17 cellular contexts compared by ENCODE assay signal in genomic region chr15:87735536-87735935, GRCh38.
DNase-seq lines count a peak whose midpoint lies in the region; ATAC-seq, FAIRE-seq and TF ChIP-seq lines count a peak whose summit lies in the region.
"Had no signal": no experiment of that assay in that cellular context is flagged by ENCODE, and none has a peak within 500 bp of the region (broad histone marks: within the 10 kb centered on the region; RNA-seq: fewer than 3 reads in every experiment).

No MANE protein-coding gene starts in this region.

- no peak overlapping the region for H4K5ac ChIP-seq in H1 (ENCODE audit: insufficient read length, low read depth, low read length)

- H2BK12ac ChIP-seq in H1 (ENCODE audit: low read depth, low read length): no peak overlapping the region

- H4K91ac ChIP-seq in H1 (replicated peaks; ENCODE audit: insufficient read length, low read length): no peak overlapping the region

- no peak overlapping the region for H3K23ac ChIP-seq in H1 (ENCODE audit: insufficient read length)

- no peaks in the 10 kb centered on the region for H3K9me3 Mint-ChIP-seq in nephron progenitor cell

- no peak overlapping the region for H3K18ac ChIP-seq in H1 (ENCODE audit: extremely low read depth, low read length)

- peak in 6 of 8 donors; percentile 18 to 52 (median 38) for ATAC-seq in heart right ventricle
- ATAC-seq: GM12878 had no signal

- TF ChIP-seq CTCF in heart right ventricle (IDR thresholded peaks at IDR 0.05): no peak
- TF ChIP-seq CTCF in H1 (IDR thresholded peaks at IDR 0.05; ENCODE audit: control extremely low read depth in 1 of 3, insufficient read depth in 1 of 3, low read depth in 1 of 3, low read length in 3 of 3): no peak
- no peak for TF ChIP-seq CTCF in nephron progenitor cell (IDR thresholded peaks at IDR 0.05)
- no peak for TF ChIP-seq CTCF in spleen (IDR thresholded peaks at IDR 0.05 in 8 of 11, conservative IDR thresholded peaks at IDR 0.05 in 3 of 11)
- no peak for TF ChIP-seq CTCF in adrenal gland (IDR thresholded peaks at IDR 0.05)

- no peaks in the 10 kb centered on the region for H3K36me3 ChIP-seq in heart right ventricle
- H3K36me3 ChIP-seq in H1 (ENCODE audit: control insufficient read depth in 2 of 4, insufficient read depth in 4 of 4, low read length in 3 of 4): no peaks in the 10 kb centered on the region
- no peaks in the 10 kb centered on the region for H3K36me3 ChIP-seq in spleen
- H3K36me3 ChIP-seq in adrenal gland (replicated peaks in 1 of 2): no peaks in the 10 kb centered on the region
- H3K36me3 ChIP-seq: HAP-1 had no signal

- H3K27ac ChIP-seq in heart right ventricle: no peak overlapping the region
- no peak overlapping the region for H3K27ac ChIP-seq in H1 (ENCODE audit: low read depth, low read length)
- no peak overlapping the region for H3K27ac ChIP-seq in spleen
- H3K27ac ChIP-seq in adrenal gland: no peak overlapping the region
- H3K27ac ChIP-seq: C4-2B, HL-60 had no signal

- no peaks in the 10 kb centered on the region for H3K79me1 ChIP-seq in H1 (ENCODE audit: low read depth, low read length)

- H4K20me1 ChIP-seq in H1 (replicated peaks in 1 of 2; ENCODE audit: control insufficient read depth in 1 of 2, insufficient read depth in 2 of 2, low read length in 2 of 2): no peaks in the 10 kb centered on the region

- H2BK20ac ChIP-seq in H1 (ENCODE audit: low read length): no peak overlapping the region

- H2BK15ac ChIP-seq in H1 (ENCODE audit: low read length): no peak overlapping the region

- TF ChIP-seq EP300 in H1 (IDR thresholded peaks at IDR 0.05; ENCODE audit: borderline replicate concordance in 1 of 2, low read depth in 2 of 2, low read length in 2 of 2): no peak

- peaks cover 64% of the 10 kb centered on the region for H3K4me1 Mint-ChIP-seq in nephron progenitor cell
- H3K4me1 Mint-ChIP-seq: B cell had no signal

- H3K9ac ChIP-seq in H1 (replicated peaks in 1 of 4; ENCODE audit: extremely low read depth in 1 of 4, low read depth in 3 of 4, low read length in 3 of 4): no peak overlapping the region

- TF ChIP-seq POLR2A in H1 (IDR thresholded peaks at IDR 0.05; ENCODE audit: control extremely low read depth in 1 of 2, low read depth in 2 of 2, low read length in 2 of 2): no peak
- no peak for TF ChIP-seq POLR2A in spleen (IDR thresholded peaks at IDR 0.05)
- no peak for TF ChIP-seq POLR2A in adrenal gland (IDR thresholded peaks at IDR 0.05)

- no peak overlapping the region for H3K4me2 ChIP-seq in H1 (ENCODE audit: insufficient read depth in 1 of 2, low read depth in 2 of 2, low read length in 2 of 2)

- H3K14ac ChIP-seq in H1 (ENCODE audit: insufficient read length): no peak overlapping the region

- no peak overlapping the region for H3K56ac ChIP-seq in H1 (replicated peaks; ENCODE audit: insufficient read length, low read depth, low read length)

- no peaks in the 10 kb centered on the region for H3K36me3 Mint-ChIP-seq in nephron progenitor cell (ENCODE audit: low read depth)
- H3K36me3 Mint-ChIP-seq: CD4-positive, alpha-beta memory T cell had no signal

- no peak overlapping the region for H2AK5ac ChIP-seq in H1 (ENCODE audit: low read depth, low read length)

- 65 to 73% methylated on average over 8 of the region's 8 CpGs for WGBS in heart right ventricle, 2 donors
- WGBS in H1 (ENCODE audit: extremely low coverage in 1 of 2, insufficient coverage in 1 of 2, insufficient read length in 1 of 2, insufficient replicate concordance in 2 of 2, low coverage in 1 of 2, low lambda C conversion rate in 2 of 2, missing lambda C conversion rate in 1 of 2), 2 experiments: 91% methylated on average over 8 of the region's 8 CpGs; no CpG with 5 or more reads in 1 of the 2 experiments
- 75 to 86% (median 84%) methylated on average over 8 of the region's 8 CpGs for WGBS in spleen, 5 donors
- WGBS in adrenal gland, 4 donors: 65 to 73% (median 70%) methylated on average over 7 to 8 of the region's 8 CpGs

- CTCF ChIA-PET in H1 (lab: Charles Lee; ENCODE audit: partially characterized antibody): interaction anchor here (0.7 to 1.1 kb wide), 3 partner anchors 19 to 1546 kb away, joined by 3 read pairs; no protein-coding TSS in a partner anchor

- peak overlapping the region; percentile 76; the same call in 1 of the 2 replicates for H4K8ac ChIP-seq in H1 (ENCODE audit: extremely low read depth, insufficient read depth, low read length)

- H3K9me3 ChIP-seq in heart right ventricle: no peaks in the 10 kb centered on the region
- no peaks in the 10 kb centered on the region for H3K9me3 ChIP-seq in H1 (ENCODE audit: insufficient read depth in 2 of 2, low read depth in 1 of 2, low read length in 1 of 2)
- H3K9me3 ChIP-seq in spleen: no peaks in the 10 kb centered on the region
- no peaks in the 10 kb centered on the region for H3K9me3 ChIP-seq in adrenal gland (replicated peaks in 1 of 3)

- peak overlapping the region; percentile 55 for H3K4me3 Mint-ChIP-seq in nephron progenitor cell
- H3K4me3 Mint-ChIP-seq: B cell; CD4-positive, alpha-beta memory T cell had no signal

- H2AFZ ChIP-seq in H1 (ENCODE audit: low read length): no peak overlapping the region

- H3K27ac Mint-ChIP-seq in nephron progenitor cell: peak overlapping the region; percentile 11
- H3K27ac Mint-ChIP-seq: B cell; CD4-positive, alpha-beta memory T cell had no signal

- no peak overlapping the region for H2BK120ac ChIP-seq in H1 (replicated peaks; ENCODE audit: low read depth, low read length)

- H3K27me3 ChIP-seq in heart right ventricle: no peaks in the 10 kb centered on the region
- H3K27me3 ChIP-seq in H1 (replicated peaks in 1 of 4; ENCODE audit: control insufficient read depth in 3 of 4, extremely low read depth in 1 of 4, insufficient read depth in 3 of 4, low read length in 3 of 4): no peaks in the 10 kb centered on the region
- H3K27me3 ChIP-seq in spleen (replicated peaks in 1 of 7): no peaks in the 10 kb centered on the region
- no peaks in the 10 kb centered on the region for H3K27me3 ChIP-seq in adrenal gland

- intact Hi-C loops in heart right ventricle (cut with DNase I): loop anchor here in 1 of 10 donors (10.0 kb wide), 1 partner anchor 119 kb away; no protein-coding TSS in a partner anchor
- intact Hi-C loops in cardiac septum (cut with DNase I): no loop called here
- intact Hi-C loops in spleen (cut with DNase I; ENCODE audit: low total_unique reads): no loop called here
- intact Hi-C loops in adrenal gland (cut with DNase I): no loop called here

- H3K4me3 ChIP-seq in heart right ventricle: no peak overlapping the region
- H3K4me3 ChIP-seq in H1 (ENCODE audit: extremely low read depth in 1 of 4, insufficient read depth in 2 of 4, low read depth in 3 of 4, low read length in 4 of 4): no peak overlapping the region
- no peak overlapping the region for H3K4me3 ChIP-seq in spleen
- no peak overlapping the region for H3K4me3 ChIP-seq in adrenal gland
- H3K4me3 ChIP-seq: GM12878, HAP-1 had no signal

- H3K4me1 ChIP-seq in heart right ventricle (peaks cover 0 to 27% (median 7%) of the 10 kb centered on the region in 9 donors), H1 (replicated peaks in 1 of 4; ENCODE audit: control insufficient read depth in 3 of 4, insufficient read depth in 4 of 4, low read length in 3 of 4) (no peaks in the 10 kb centered on the region), spleen (peaks cover 0 to 6% (median 0%) of the 10 kb centered on the region in 6 donors), adrenal gland (replicated peaks in 1 of 2) (no peaks in the 10 kb centered on the region)
- H3K4me1 ChIP-seq: HAP-1 had no signal

- no peak for FAIRE-seq in H1 (lab: Jason Lieb, UNC)
- FAIRE-seq: A204.1, GM12878, GM18507 had no signal

- no peaks in the 10 kb centered on the region for H3K79me2 ChIP-seq in H1 (ENCODE audit: control insufficient read depth in 1 of 2, insufficient read depth in 2 of 2, low read length in 2 of 2)

- POLR2A ChIA-PET in H1 (lab: Charles Lee; ENCODE audit: partially characterized antibody): no interaction called here

- peaks cover 26% of the 10 kb centered on the region for H3K27me3 Mint-ChIP-seq in nephron progenitor cell (ENCODE audit: low read depth, poor library complexity)
- H3K27me3 Mint-ChIP-seq: B cell; CD4-positive, alpha-beta memory T cell had no signal

- H3K23me2 ChIP-seq in H1 (ENCODE audit: low read depth, low read length): no peaks in the 10 kb centered on the region

- no peak overlapping the region for H2BK5ac ChIP-seq in H1 (ENCODE audit: low read depth, low read length)

- peak in 1 of 2 donors; percentile 8 for DNase-seq in heart right ventricle
- no peak for DNase-seq in cardiac septum (ENCODE audit: low spot score)
- no peak for DNase-seq in H1 (ENCODE audit: low read depth in 1 of 2, low spot score in 2 of 2)
- DNase-seq in nephron progenitor cell: peak; percentile 12
- DNase-seq in spleen: peak; percentile 59
- no peak for DNase-seq in NCI-H1930 (lab: John Stamatoyannopoulos, UW)
- no peak for DNase-seq in adrenal gland
- DNase-seq: CD4-positive, alpha-beta memory T cell; DMS79; GOT3 had no signal

- no peak overlapping the region for H3K4ac ChIP-seq in H1 (replicated peaks; ENCODE audit: insufficient read length, low read depth, low read length)

- no peak for TF ChIP-seq RAD21 in H1 (IDR thresholded peaks at IDR 0.05 in 1 of 2, conservative IDR thresholded peaks at IDR 0.05 in 1 of 2; ENCODE audit: low read depth in 2 of 2, low read length in 2 of 2)

TF ChIP-seq in H1, 55 proteins besides CTCF, POLR2A, EP300 and RAD21 (continues in another document):
- TF ChIP-seq KDM1A (IDR thresholded peaks at IDR 0.05; ENCODE audit: borderline replicate concordance, low read length): no peak
- TF ChIP-seq SRF (IDR thresholded peaks at IDR 0.05; ENCODE audit: low read depth, low read length): no peak
- TF ChIP-seq CHD2 (IDR thresholded peaks at IDR 0.05; ENCODE audit: low read length): no peak
- no peak for TF ChIP-seq MAX (IDR thresholded peaks at IDR 0.05)
- no peak for TF ChIP-seq JUND (IDR thresholded peaks at IDR 0.05; ENCODE audit: low read length)
- TF ChIP-seq CTBP2 (IDR thresholded peaks at IDR 0.05; ENCODE audit: borderline replicate concordance, insufficient read depth, insufficient read length, low read length): no peak
- no peak for TF ChIP-seq TAF1 (IDR thresholded peaks at IDR 0.05; ENCODE audit: low read depth, low read length)
- TF ChIP-seq PHF8 (conservative IDR thresholded peaks at IDR 0.05; ENCODE audit: low read depth, low read length): no peak
- TF ChIP-seq SUZ12 (IDR thresholded peaks at IDR 0.05; ENCODE audit: low read length): no peak
- no peak for TF ChIP-seq CHD1 (IDR thresholded peaks at IDR 0.05; ENCODE audit: low read depth, low read length)
- no peak for TF ChIP-seq BACH1 (IDR thresholded peaks at IDR 0.05; ENCODE audit: low read length)
- TF ChIP-seq RBBP5 (IDR thresholded peaks at IDR 0.05; ENCODE audit: borderline replicate concordance, low read depth, low read length): no peak

Comparison
In these comparisons a context has a peak if more than half of its experiments do, and no peak if none do; other contexts are left out.
1. DNase-seq: peak in nephron progenitor cell (single experiment) and spleen (single experiment); none in cardiac septum (single experiment), H1 (0 of 2), NCI-H1930 (0 of 2) and adrenal gland (0 of 7).